ENCODE assay signal across 8 cellular contexts in genomic region chr7:139731802-139732470, GRCh38. TPM values are rescaled to one million over a fixed set of nuclear protein-coding genes. Genes with fewer than 3 reads are reported as not detected.
A peak's percentile ranks its signal among the peaks of the same experiment; 100 is the strongest.
DNase-seq lines count a peak whose midpoint lies in the region; ATAC-seq and TF ChIP-seq lines count a peak whose summit lies in the region.

No MANE protein-coding gene starts in this region.

- no peaks in the 10 kb centered on the region for H3K9me3 ChIP-seq in T-helper 17 cell (ENCODE audit: control insufficient read depth, low read length, poor library complexity, severe bottlenecking)

- H3K36me3 Mint-ChIP-seq in activated T-cell treated with anti-CD3 and anti-CD28 coated beads, Interleukin-2, amount 50 U/mL, for 4 hours (ENCODE audit: insufficient read depth), result peaks cover 15% of the 10 kb centered on the region
- no peaks in the 10 kb centered on the region for H3K36me3 Mint-ChIP-seq in T-helper 17 cell (ENCODE audit: low read depth)
- peaks cover 27% of the 10 kb centered on the region for H3K36me3 Mint-ChIP-seq in type B pancreatic cell

- ATAC-seq in activated T-cell treated with anti-CD3 and anti-CD28 coated beads, Interleukin-2, amount 50 U/mL, for 4 hours, result no peak
- ATAC-seq in T-helper 17 cell, result no peak

- H3K27ac Mint-ChIP-seq in T-helper 17 cell, result peak overlapping the region; percentile 84
- H3K27ac Mint-ChIP-seq in type B pancreatic cell, result no peak overlapping the region

- no peaks in the 10 kb centered on the region for H3K27me3 Mint-ChIP-seq in activated T-cell treated with anti-CD3 and anti-CD28 coated beads, Interleukin-2, amount 50 U/mL, for 4 hours (ENCODE audit: low read depth)
- H3K27me3 Mint-ChIP-seq in T-helper 17 cell (no peaks in the 10 kb centered on the region), type B pancreatic cell (no peaks in the 10 kb centered on the region)

- TF ChIP-seq CTCF in foreskin fibroblast (IDR thresholded peaks at IDR 0.05; ENCODE audit: low read depth, low read length), result no peak
- TF ChIP-seq CTCF in type B pancreatic cell (conservative IDR thresholded peaks at IDR 0.05), result no peak

- peaks cover 59% of the 10 kb centered on the region for H3K4me1 Mint-ChIP-seq in activated T-cell treated with anti-CD3 and anti-CD28 coated beads, Interleukin-2, amount 50 U/mL, for 4 hours (ENCODE audit: low read depth)
- peaks cover 44% of the 10 kb centered on the region for H3K4me1 Mint-ChIP-seq in T-helper 17 cell
- H3K4me1 Mint-ChIP-seq in type B pancreatic cell (ENCODE audit: unreplicated experiment), result peaks cover 45% of the 10 kb centered on the region

- H3K4me3 Mint-ChIP-seq in activated T-cell treated with anti-CD3 and anti-CD28 coated beads, Interleukin-2, amount 50 U/mL, for 4 hours, result peak overlapping the region; percentile 22
- H3K4me3 Mint-ChIP-seq in T-helper 17 cell (peak overlapping the region; percentile 63), type B pancreatic cell (no peak overlapping the region)

- DNase-seq in activated T-cell treated with anti-CD3 and anti-CD28 coated beads, Interleukin-2, amount 50 U/mL, for 4 hours, result no peak
- no peak for DNase-seq in activated T-cell treated with anti-CD3 and anti-CD28 coated beads, Interleukin-2, amount 50 U/mL, for 1 hour
- DNase-seq in T-helper 17 cell (no peak), foreskin fibroblast (peak; percentile 95 to 96), pons (ENCODE audit: low spot score) (peak; percentile 78), type B pancreatic cell (ENCODE audit: extremely low spot score, unreplicated experiment) (no peak), D341Med (ENCODE audit: low spot score) (no peak)
- DNase-seq in stimulated activated CD4-positive, alpha-beta T cell treated with anti-CD3 and anti-CD28 coated beads, Interleukin-2, amount 100 ng/mL, for 48 hours, result no peak

- H3K4me3 ChIP-seq in foreskin fibroblast (ENCODE audit: low read depth in 1 of 2, low read length in 2 of 2), result no peak overlapping the region

- no peaks in the 10 kb centered on the region for H3K9me3 Mint-ChIP-seq in activated T-cell treated with anti-CD3 and anti-CD28 coated beads, Interleukin-2, amount 50 U/mL, for 4 hours
- H3K9me3 Mint-ChIP-seq in type B pancreatic cell, result no peaks in the 10 kb centered on the region

RNA-seq across cellular contexts. Expression of gene HIPK2, which starts 45.9 kb away (rescaled TPM):
- total RNA-seq in activated T-cell treated with anti-CD3 and anti-CD28 coated beads, Interleukin-2, amount 50 U/mL, for 4 hours, result 10 to 100 TPM; 20.3 to 26.8 (median 26.1) TPM
- total RNA-seq in T-helper 17 cell (10 to 100 TPM; 36.9 to 42.9 TPM), type B pancreatic cell (ENCODE audit: low replicate concordance) (84.7 and 89.1 TPM in 2 replicates)

Comparison
In these comparisons a context has a peak if more than half of its experiments do, and no peak if none do; other contexts are left out.
1. DNase-seq: peak in foreskin fibroblast (2 of 2) and pons (single experiment); none in activated T-cell treated with anti-CD3 and anti-CD28 coated beads, Interleukin-2, amount 50 U/mL, for 4 hours (single experiment), activated T-cell treated with anti-CD3 and anti-CD28 coated beads, Interleukin-2, amount 50 U/mL, for 1 hour (single experiment), T-helper 17 cell (0 of 3), type B pancreatic cell (single experiment), D341Med (single experiment) and stimulated activated CD4-positive, alpha-beta T cell treated with anti-CD3 and anti-CD28 coated beads, Interleukin-2, amount 100 ng/mL, for 48 hours (0 of 2).